ENCODE assay signal across 1 cellular context in genomic region chr19:10251792-10252694, GRCh38.
A peak's percentile ranks its signal among the peaks of the same experiment; 100 is the strongest.
TF ChIP-seq lines count a peak whose summit lies in the region.

MRPL4 (plus strand) TSS chr19:10252214; CDS start chr19:10252254, 40 bp downstream.

TF ChIP-seq in HepG2, 621 proteins besides CTCF, POLR2A, EP300 and RAD21 (continued from another document and continues in another):
- TF ChIP-seq ZNF318 (CRISPR knock-in tag; IDR thresholded peaks at IDR 0.05), result no peak
- peak; percentile 48 for TF ChIP-seq NCOA2 (CRISPR knock-in tag; IDR thresholded peaks at IDR 0.05)
- peak; percentile 90 for TF ChIP-seq NFYC (CRISPR knock-in tag; IDR thresholded peaks at IDR 0.05)
- TF ChIP-seq ARNT (IDR thresholded peaks at IDR 0.05), result no peak
- TF ChIP-seq ZBTB38 (CRISPR knock-in tag; IDR thresholded peaks at IDR 0.05), result peak; percentile 79
- TF ChIP-seq MTERF4 (CRISPR knock-in tag; IDR thresholded peaks at IDR 0.05), result peak; percentile 80
- TF ChIP-seq CBX5 (CRISPR knock-in tag; IDR thresholded peaks at IDR 0.05; ENCODE audit: borderline replicate concordance), result peak; percentile 43; the same call in 1 of the 2 replicates
- peak; percentile 93; the same call in 1 of the 2 replicates for TF ChIP-seq KAT7 (CRISPR knock-in tag; IDR thresholded peaks at IDR 0.05; ENCODE audit: borderline replicate concordance)
- TF ChIP-seq ZNF260 (CRISPR knock-in tag; IDR thresholded peaks at IDR 0.05; ENCODE audit: borderline replicate concordance, low read depth), result no peak
- no peak for TF ChIP-seq FOXK2 (IDR thresholded peaks at IDR 0.05)
- peak; percentile 13; the same call in 1 of the 2 replicates for TF ChIP-seq ZNF180 (CRISPR knock-in tag; IDR thresholded peaks at IDR 0.05; ENCODE audit: borderline replicate concordance, low read depth)
- TF ChIP-seq ZNF12 (CRISPR knock-in tag; IDR thresholded peaks at IDR 0.05), result peak; percentile 66; the same call in 1 of the 2 replicates
- peak; percentile 72 for TF ChIP-seq HCFC1 (IDR thresholded peaks at IDR 0.05; ENCODE audit: low read depth, low read length)
- peak; percentile 92 for TF ChIP-seq TBX2 (CRISPR knock-in tag; IDR thresholded peaks at IDR 0.05; ENCODE audit: borderline replicate concordance)
- peak; percentile 76; the same call in 1 of the 2 replicates for TF ChIP-seq E2F5 (CRISPR knock-in tag; conservative IDR thresholded peaks at IDR 0.05)
- TF ChIP-seq ZNF136 (CRISPR knock-in tag; IDR thresholded peaks at IDR 0.05; ENCODE audit: low read depth), result 0 out of 2 replicates have a peak, but pooled peaks have one; percentile 63
- peak; percentile 99 for TF ChIP-seq YEATS4 (CRISPR knock-in tag; IDR thresholded peaks at IDR 0.05; ENCODE audit: borderline replicate concordance)
- no peak for TF ChIP-seq ZNF549 (CRISPR knock-in tag; IDR thresholded peaks at IDR 0.05)
- peak; percentile 93 for TF ChIP-seq ZNF501 (CRISPR knock-in tag; IDR thresholded peaks at IDR 0.05)
- 0 out of 2 replicates have a peak, but pooled peaks have one; percentile 33 for TF ChIP-seq MNT (IDR thresholded peaks at IDR 0.05)
- TF ChIP-seq HES4 (CRISPR knock-in tag; IDR thresholded peaks at IDR 0.05; ENCODE audit: borderline replicate concordance), result peak; percentile 87
- peak; percentile 87 for TF ChIP-seq ZNF431 (CRISPR knock-in tag; IDR thresholded peaks at IDR 0.05; ENCODE audit: borderline replicate concordance, low read depth)
- no peak; the same call in 1 of the 2 replicates for TF ChIP-seq ZNF576 (CRISPR knock-in tag; IDR thresholded peaks at IDR 0.05)
- TF ChIP-seq CENPBD1 (CRISPR knock-in tag; IDR thresholded peaks at IDR 0.05; ENCODE audit: borderline replicate concordance, low read depth), result no peak
- no peak; the same call in 1 of the 2 replicates for TF ChIP-seq SNAPC2 (CRISPR knock-in tag; IDR thresholded peaks at IDR 0.05)
- peak; percentile 24 for TF ChIP-seq PATZ1 (CRISPR knock-in tag; IDR thresholded peaks at IDR 0.05)
- TF ChIP-seq ZSCAN25 (CRISPR knock-in tag; IDR thresholded peaks at IDR 0.05), result peak; percentile 80
- TF ChIP-seq ZNF333 (CRISPR knock-in tag; IDR thresholded peaks at IDR 0.05; ENCODE audit: borderline replicate concordance), result no peak
- no peak for TF ChIP-seq ZNF3 (CRISPR knock-in tag; IDR thresholded peaks at IDR 0.05)
- no peak for TF ChIP-seq ZNF512 (CRISPR knock-in tag; IDR thresholded peaks at IDR 0.05)
- TF ChIP-seq ATF5 (CRISPR knock-in tag; IDR thresholded peaks at IDR 0.05; ENCODE audit: low read depth), result no peak
- TF ChIP-seq ZNF746 (CRISPR knock-in tag; IDR thresholded peaks at IDR 0.05), result no peak
- no peak for TF ChIP-seq ZFP62 (CRISPR knock-in tag; IDR thresholded peaks at IDR 0.05)
